1 cellular context compared by ENCODE assay signal in the genomic region with DNA sequence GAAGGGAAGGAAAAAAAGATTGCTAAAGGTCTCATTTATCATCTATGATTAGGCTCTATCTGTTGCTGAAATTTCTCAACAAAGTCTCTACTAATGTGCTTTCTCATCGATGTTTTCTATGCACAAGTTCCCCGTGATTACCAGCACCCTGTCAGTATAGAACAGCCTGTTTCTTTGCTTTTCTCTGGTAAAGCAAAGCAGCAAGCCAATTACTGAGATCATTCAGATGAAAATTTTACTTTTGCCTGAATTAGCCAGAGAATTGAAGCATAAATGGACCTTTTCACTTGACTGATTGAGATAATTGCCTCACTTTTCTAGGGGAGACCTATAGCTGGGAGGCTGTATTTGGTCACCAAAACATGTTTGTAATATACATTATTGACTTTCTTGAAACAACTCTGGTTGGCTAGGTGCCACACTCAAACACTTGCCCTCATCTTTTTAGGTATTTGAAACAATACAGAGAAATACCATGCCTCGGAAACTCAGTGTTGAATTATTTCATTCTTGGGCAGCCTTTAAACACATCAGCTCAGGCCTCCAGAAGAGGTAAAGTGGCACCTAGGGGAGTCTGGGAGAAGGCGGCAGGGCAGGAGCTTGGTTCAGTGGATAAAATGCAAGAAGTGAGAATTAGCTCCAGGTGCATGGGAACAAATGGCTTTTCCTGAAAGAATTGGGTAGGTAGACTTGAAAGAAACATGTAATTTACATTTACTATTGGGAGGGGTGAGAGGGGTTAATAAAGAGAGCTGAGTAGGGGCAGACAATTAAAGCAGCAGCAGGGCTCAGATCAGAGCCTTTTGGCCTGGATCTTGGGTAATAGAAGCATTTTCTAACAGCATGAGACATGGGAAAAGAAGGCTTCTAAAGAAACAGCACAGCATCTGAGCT.
TF ChIP-seq lines count a peak whose summit lies in the region.

No MANE protein-coding gene starts in this region.

TF ChIP-seq in H1, 55 proteins besides CTCF, POLR2A, EP300 and RAD21:
- no peak for TF ChIP-seq NRF1 (IDR thresholded peaks at IDR 0.05; ENCODE audit: low read depth, low read length)
- no peak for TF ChIP-seq KDM5A (IDR thresholded peaks at IDR 0.05; ENCODE audit: low read length)
- TF ChIP-seq CEBPB (IDR thresholded peaks at IDR 0.05; ENCODE audit: low read depth, low read length) = no peak
- TF ChIP-seq SIX5 (IDR thresholded peaks at IDR 0.05; ENCODE audit: low read depth, low read length) = no peak
- TF ChIP-seq KDM4A (IDR thresholded peaks at IDR 0.05; ENCODE audit: low read depth, low read length, severe bottlenecking) = no peak
- TF ChIP-seq ZNF274 (IDR thresholded peaks at IDR 0.05; ENCODE audit: borderline replicate concordance, extremely low read depth, low read length) = no peak
- TF ChIP-seq, protein P1, sequence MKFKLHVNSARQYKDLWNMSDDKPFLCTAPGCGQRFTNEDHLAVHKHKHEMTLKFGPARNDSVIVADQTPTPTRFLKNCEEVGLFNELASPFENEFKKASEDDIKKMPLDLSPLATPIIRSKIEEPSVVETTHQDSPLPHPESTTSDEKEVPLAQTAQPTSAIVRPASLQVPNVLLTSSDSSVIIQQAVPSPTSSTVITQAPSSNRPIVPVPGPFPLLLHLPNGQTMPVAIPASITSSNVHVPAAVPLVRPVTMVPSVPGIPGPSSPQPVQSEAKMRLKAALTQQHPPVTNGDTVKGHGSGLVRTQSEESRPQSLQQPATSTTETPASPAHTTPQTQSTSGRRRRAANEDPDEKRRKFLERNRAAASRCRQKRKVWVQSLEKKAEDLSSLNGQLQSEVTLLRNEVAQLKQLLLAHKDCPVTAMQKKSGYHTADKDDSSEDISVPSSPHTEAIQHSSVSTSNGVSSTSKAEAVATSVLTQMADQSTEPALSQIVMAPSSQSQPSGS (IDR thresholded peaks at IDR 0.05; ENCODE audit: low read length) = no peak
- TF ChIP-seq GABPA (IDR thresholded peaks at IDR 0.05; ENCODE audit: borderline replicate concordance, insufficient read depth, low read length) = no peak
- TF ChIP-seq CTBP2 (IDR thresholded peaks at IDR 0.05; ENCODE audit: borderline replicate concordance, insufficient read depth, insufficient read length, low read length) = no peak
- TF ChIP-seq, protein P2, sequence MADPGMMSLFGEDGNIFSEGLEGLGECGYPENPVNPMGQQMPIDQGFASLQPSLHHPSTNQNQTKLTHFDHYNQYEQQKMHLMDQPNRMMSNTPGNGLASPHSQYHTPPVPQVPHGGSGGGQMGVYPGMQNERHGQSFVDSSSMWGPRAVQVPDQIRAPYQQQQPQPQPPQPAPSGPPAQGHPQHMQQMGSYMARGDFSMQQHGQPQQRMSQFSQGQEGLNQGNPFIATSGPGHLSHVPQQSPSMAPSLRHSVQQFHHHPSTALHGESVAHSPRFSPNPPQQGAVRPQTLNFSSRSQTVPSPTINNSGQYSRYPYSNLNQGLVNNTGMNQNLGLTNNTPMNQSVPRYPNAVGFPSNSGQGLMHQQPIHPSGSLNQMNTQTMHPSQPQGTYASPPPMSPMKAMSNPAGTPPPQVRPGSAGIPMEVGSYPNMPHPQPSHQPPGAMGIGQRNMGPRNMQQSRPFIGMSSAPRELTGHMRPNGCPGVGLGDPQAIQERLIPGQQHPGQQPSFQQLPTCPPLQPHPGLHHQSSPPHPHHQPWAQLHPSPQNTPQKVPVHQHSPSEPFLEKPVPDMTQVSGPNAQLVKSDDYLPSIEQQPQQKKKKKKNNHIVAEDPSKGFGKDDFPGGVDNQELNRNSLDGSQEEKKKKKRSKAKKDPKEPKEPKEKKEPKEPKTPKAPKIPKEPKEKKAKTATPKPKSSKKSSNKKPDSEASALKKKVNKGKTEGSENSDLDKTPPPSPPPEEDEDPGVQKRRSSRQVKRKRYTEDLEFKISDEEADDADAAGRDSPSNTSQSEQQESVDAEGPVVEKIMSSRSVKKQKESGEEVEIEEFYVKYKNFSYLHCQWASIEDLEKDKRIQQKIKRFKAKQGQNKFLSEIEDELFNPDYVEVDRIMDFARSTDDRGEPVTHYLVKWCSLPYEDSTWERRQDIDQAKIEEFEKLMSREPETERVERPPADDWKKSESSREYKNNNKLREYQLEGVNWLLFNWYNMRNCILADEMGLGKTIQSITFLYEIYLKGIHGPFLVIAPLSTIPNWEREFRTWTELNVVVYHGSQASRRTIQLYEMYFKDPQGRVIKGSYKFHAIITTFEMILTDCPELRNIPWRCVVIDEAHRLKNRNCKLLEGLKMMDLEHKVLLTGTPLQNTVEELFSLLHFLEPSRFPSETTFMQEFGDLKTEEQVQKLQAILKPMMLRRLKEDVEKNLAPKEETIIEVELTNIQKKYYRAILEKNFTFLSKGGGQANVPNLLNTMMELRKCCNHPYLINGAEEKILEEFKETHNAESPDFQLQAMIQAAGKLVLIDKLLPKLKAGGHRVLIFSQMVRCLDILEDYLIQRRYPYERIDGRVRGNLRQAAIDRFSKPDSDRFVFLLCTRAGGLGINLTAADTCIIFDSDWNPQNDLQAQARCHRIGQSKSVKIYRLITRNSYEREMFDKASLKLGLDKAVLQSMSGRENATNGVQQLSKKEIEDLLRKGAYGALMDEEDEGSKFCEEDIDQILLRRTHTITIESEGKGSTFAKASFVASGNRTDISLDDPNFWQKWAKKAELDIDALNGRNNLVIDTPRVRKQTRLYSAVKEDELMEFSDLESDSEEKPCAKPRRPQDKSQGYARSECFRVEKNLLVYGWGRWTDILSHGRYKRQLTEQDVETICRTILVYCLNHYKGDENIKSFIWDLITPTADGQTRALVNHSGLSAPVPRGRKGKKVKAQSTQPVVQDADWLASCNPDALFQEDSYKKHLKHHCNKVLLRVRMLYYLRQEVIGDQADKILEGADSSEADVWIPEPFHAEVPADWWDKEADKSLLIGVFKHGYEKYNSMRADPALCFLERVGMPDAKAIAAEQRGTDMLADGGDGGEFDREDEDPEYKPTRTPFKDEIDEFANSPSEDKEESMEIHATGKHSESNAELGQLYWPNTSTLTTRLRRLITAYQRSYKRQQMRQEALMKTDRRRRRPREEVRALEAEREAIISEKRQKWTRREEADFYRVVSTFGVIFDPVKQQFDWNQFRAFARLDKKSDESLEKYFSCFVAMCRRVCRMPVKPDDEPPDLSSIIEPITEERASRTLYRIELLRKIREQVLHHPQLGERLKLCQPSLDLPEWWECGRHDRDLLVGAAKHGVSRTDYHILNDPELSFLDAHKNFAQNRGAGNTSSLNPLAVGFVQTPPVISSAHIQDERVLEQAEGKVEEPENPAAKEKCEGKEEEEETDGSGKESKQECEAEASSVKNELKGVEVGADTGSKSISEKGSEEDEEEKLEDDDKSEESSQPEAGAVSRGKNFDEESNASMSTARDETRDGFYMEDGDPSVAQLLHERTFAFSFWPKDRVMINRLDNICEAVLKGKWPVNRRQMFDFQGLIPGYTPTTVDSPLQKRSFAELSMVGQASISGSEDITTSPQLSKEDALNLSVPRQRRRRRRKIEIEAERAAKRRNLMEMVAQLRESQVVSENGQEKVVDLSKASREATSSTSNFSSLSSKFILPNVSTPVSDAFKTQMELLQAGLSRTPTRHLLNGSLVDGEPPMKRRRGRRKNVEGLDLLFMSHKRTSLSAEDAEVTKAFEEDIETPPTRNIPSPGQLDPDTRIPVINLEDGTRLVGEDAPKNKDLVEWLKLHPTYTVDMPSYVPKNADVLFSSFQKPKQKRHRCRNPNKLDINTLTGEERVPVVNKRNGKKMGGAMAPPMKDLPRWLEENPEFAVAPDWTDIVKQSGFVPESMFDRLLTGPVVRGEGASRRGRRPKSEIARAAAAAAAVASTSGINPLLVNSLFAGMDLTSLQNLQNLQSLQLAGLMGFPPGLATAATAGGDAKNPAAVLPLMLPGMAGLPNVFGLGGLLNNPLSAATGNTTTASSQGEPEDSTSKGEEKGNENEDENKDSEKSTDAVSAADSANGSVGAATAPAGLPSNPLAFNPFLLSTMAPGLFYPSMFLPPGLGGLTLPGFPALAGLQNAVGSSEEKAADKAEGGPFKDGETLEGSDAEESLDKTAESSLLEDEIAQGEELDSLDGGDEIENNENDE (IDR thresholded peaks at IDR 0.05; ENCODE audit: insufficient replicate concordance, low read length) = no peak
